ENCODE assay signal across 10 cellular contexts in genomic region chr10:127715782-127716378, GRCh38. TPM values are rescaled to one million over a fixed set of nuclear protein-coding genes. Genes with fewer than 3 reads are reported as not detected.
DNase-seq lines count a peak whose midpoint lies in the region; ATAC-seq, FAIRE-seq and TF ChIP-seq lines count a peak whose summit lies in the region.
"Had no signal": no experiment of that assay in that cellular context is flagged by ENCODE, and none has a peak within 500 bp of the region (broad histone marks: within the 10 kb centered on the region; RNA-seq: fewer than 3 reads in every experiment).

No MANE protein-coding gene starts in this region.

- TF ChIP-seq EP300 in stomach (IDR thresholded peaks at IDR 0.05) = no peak

- peaks cover 0 to 3% (median 0%) of the 10 kb centered on the region in 3 donors for H3K27me3 ChIP-seq in stomach

- intact Hi-C loops in stomach (cut with DNase I; ENCODE audit: low total_unique reads) = loop anchor here (10.0 kb wide), 1 partner anchor 139 kb away; no protein-coding TSS in a partner anchor

- FAIRE-seq in A204.1 (lab: Jason Lieb, UNC) (peak; percentile 88), islet of Langerhans (lab: Jason Lieb, UNC) (peak; percentile 98)

- no peak for TF ChIP-seq POLR2A in stomach (IDR thresholded peaks at IDR 0.05)

- H3K4me3 ChIP-seq in GM12865 (ENCODE audit: low read depth, low read length) (no peak overlapping the region), stomach (no peak overlapping the region)

- H3K27ac ChIP-seq in stomach = no peak overlapping the region

- 42 to 64% (median 49%) methylated on average over 3 of the region's 3 CpGs for WGBS in stomach, 5 donors

- no peaks in the 10 kb centered on the region for H3K9me3 ChIP-seq in stomach

- peak; percentile 20 for DNase-seq in GM12865 (ENCODE audit: low read depth)
- DNase-seq in SK-MEL-5 (ENCODE audit: low read depth, low spot score) = peak; percentile 45
- no peak for DNase-seq in HuH-7 (ENCODE audit: low spot score)
- DNase-seq in iPS-NIHi11 (ENCODE audit: low spot score) = no peak
- no peak for DNase-seq in stomach

- in situ Hi-C loops in SK-MEL-5 (cut with HindIII; ENCODE audit: low pct_unique_long_range_greater_than_20kb, low sequenced_read_pairs) = no loop called here

- ATAC-seq in HG03175 (IDR thresholded peaks at IDR 0.05; ENCODE audit: unreplicated experiment) = no peak

- no peaks in the 10 kb centered on the region for H3K4me1 ChIP-seq in stomach

- TF ChIP-seq CTCF in GM12865 (IDR thresholded peaks at IDR 0.05; ENCODE audit: insufficient read depth, low read depth, low read length, missing control alignments) = peak; percentile 19
- TF ChIP-seq CTCF in stomach (IDR thresholded peaks at IDR 0.05) = peak in 1 of 7 experiments; percentile 16

- H3K36me3 ChIP-seq in stomach = no peaks in the 10 kb centered on the region

RNA-seq across cellular contexts. Expression of gene FOXI2, which starts 21.1 kb away (rescaled TPM):
- total RNA-seq in SK-MEL-5 (2014; rRNA removed; shearing (Covaris generic)) = not detected in 2 replicates
- not detected in 2 replicates for polyA plus RNA-seq in SK-MEL-5 (2015; cell fraction: cytosol; rRNA removed)
- not detected in 2 replicates for polyA plus RNA-seq in SK-MEL-5 (2015; cell fraction: nucleus; rRNA removed)
- under 1 TPM in 2 of 5 donors, not detected in 3; 0.18 to 0.43 TPM for total RNA-seq in stomach
- under 1 TPM; 0.06 to 0.15 (median 0.13) TPM for polyA plus RNA-seq in stomach
- total RNA-seq: activated T-helper 2 cell treated with anti-CD3 and anti-CD28 coated beads, Interferon-gamma antibody, Interleukin-2, Interleukin-4, amounts not matched to agents 10 μg/mL and 5 μg/mL and 100 μg/mL, durations not matched to agents 14 hours and 24 hours and 36 hours; HT1080 had no signal

Comparison
In these comparisons a context has a peak if more than half of its experiments do, and no peak if none do; other contexts are left out.
1. DNase-seq: peak in GM12865 (single experiment) and SK-MEL-5 (single experiment); none in HuH-7 (single experiment), iPS-NIHi11 (single experiment) and stomach (single experiment).